In genomic region chr17:32795339-32795979, GRCh38 we compare ENCODE assay signal across 25 cellular contexts.
DNase-seq lines count a peak whose midpoint lies in the region; ATAC-seq and TF ChIP-seq lines count a peak whose summit lies in the region.
"Had no signal": no experiment of that assay in that cellular context is flagged by ENCODE, and none has a peak within 500 bp of the region (broad histone marks: within the 10 kb centered on the region; RNA-seq: fewer than 3 reads in every experiment).

No MANE protein-coding gene starts in this region.

- H3K36me3 Mint-ChIP-seq in WTC11, result no peaks in the 10 kb centered on the region
- H3K36me3 Mint-ChIP-seq: stimulated activated memory B cell treated with anti-CD40 and anti-IgM and Interleukin-4, amounts not matched to agents 10 μg/mL and 1 μg/mL and 100 μg/mL, for 72 hours had no signal

- no peaks in the 10 kb centered on the region for H3K4me1 ChIP-seq in Karpas-422 (ENCODE audit: low read length)

- H3K4me3 ChIP-seq in Karpas-422 (ENCODE audit: low read length), result no peak overlapping the region
- H3K4me3 ChIP-seq: BLaER1 treated with 17β-estradiol and CSF1 and Interleukin-3, amounts not matched to agents 10 nM and 100 nM; body of pancreas; heart left ventricle; lower lobe of right lung; upper lobe of left lung had no signal

- ATAC-seq in WTC11 (peak; percentile 69; the same call in 1 of the 2 replicates), GM21423 (IDR thresholded peaks at IDR 0.05; ENCODE audit: unreplicated experiment) (no peak)
- ATAC-seq: activated naive CD8-positive, alpha-beta T cell treated with anti-CD3 and anti-CD28 coated beads, Interleukin-2, amount 50 U/mL, for 24 hours; heart left ventricle; lower lobe of right lung; sciatic nerve; stimulated activated memory B cell treated with anti-CD40 and anti-IgM and Interleukin-4, amounts not matched to agents 10 μg/mL and 1 μg/mL and 100 μg/mL, for 72 hours had no signal

- no peaks in the 10 kb centered on the region for H3K9me2 ChIP-seq in Karpas-422 (replicated peaks; ENCODE audit: insufficient read depth, low read length)
- H3K9me2 ChIP-seq: SK-N-SH had no signal

- no peaks in the 10 kb centered on the region for H3K9me3 ChIP-seq in Karpas-422 (ENCODE audit: low read length)
- H3K9me3 ChIP-seq: BLaER1 treated with 17β-estradiol and CSF1 and Interleukin-3, amounts not matched to agents 10 nM and 100 nM; body of pancreas; heart left ventricle; lower lobe of right lung; SK-N-SH; upper lobe of left lung had no signal

- no peaks in the 10 kb centered on the region for H3K27me3 Mint-ChIP-seq in WTC11 (ENCODE audit: low read depth)
- H3K27me3 Mint-ChIP-seq: activated T-cell treated with anti-CD3 and anti-CD28 coated beads, Interleukin-2, amount 50 U/mL, for 24 hours; stimulated activated memory B cell treated with anti-CD40 and anti-IgM and Interleukin-4, amounts not matched to agents 10 μg/mL and 1 μg/mL and 100 μg/mL, for 72 hours had no signal

- no peaks in the 10 kb centered on the region for H3K36me3 ChIP-seq in Karpas-422 (ENCODE audit: insufficient read depth, low read length)
- H3K36me3 ChIP-seq: BLaER1 treated with 17β-estradiol and CSF1 and Interleukin-3, amounts not matched to agents 10 nM and 100 nM; heart left ventricle; lower lobe of right lung; upper lobe of left lung had no signal

- CTCF ChIA-PET in WTC11 (lab: Charles Lee), result interaction anchor here (1.0 to 4.3 kb wide), 6 partner anchors 11 to 146 kb away, joined by 3 to 34 read pairs (median 8); partner anchors contain the start of gene MYO1D

- H3K4me2 ChIP-seq in Karpas-422 (ENCODE audit: low read depth, low read length, poor library complexity, severe bottlenecking), result no peak overlapping the region
- H3K4me2 ChIP-seq: SK-N-SH had no signal

- peak overlapping the region; percentile 56; the same call in 1 of the 2 replicates for H2AFZ ChIP-seq in Karpas-422 (ENCODE audit: low read length)

- H3K4me3 Mint-ChIP-seq in WTC11, result no peak overlapping the region
- H3K4me3 Mint-ChIP-seq: activated CD4-positive, alpha-beta T cell treated with anti-CD3 and anti-CD28 coated beads, Interleukin-2, amount 10 ng/mL, durations not matched to agents 24 days and 14 days; activated naive CD8-positive, alpha-beta T cell treated with anti-CD3 and anti-CD28 coated beads, Interleukin-2, amount 50 U/mL, for 24 hours; activated T-cell treated with anti-CD3 and anti-CD28 coated beads, Interleukin-2, amount 50 U/mL, for 24 hours; stimulated activated memory B cell treated with anti-CD40 and anti-IgM and Interleukin-4, amounts not matched to agents 10 μg/mL and 1 μg/mL and 100 μg/mL, for 72 hours had no signal

- no peaks in the 10 kb centered on the region for H4K20me1 ChIP-seq in Karpas-422 (ENCODE audit: insufficient read depth, low read depth, low read length)
- H4K20me1 ChIP-seq: BLaER1 treated with 17β-estradiol and CSF1 and Interleukin-3, amounts not matched to agents 10 nM and 100 nM had no signal

- no peak overlapping the region for H3K27ac ChIP-seq in Karpas-422 (ENCODE audit: low read length)
- H3K27ac ChIP-seq: BLaER1 treated with 17β-estradiol and CSF1 and Interleukin-3, amounts not matched to agents 10 nM and 100 nM; body of pancreas; heart left ventricle; lower lobe of right lung; upper lobe of left lung; VCaP had no signal

- POLR2A ChIA-PET in WTC11 (lab: Charles Lee), result no interaction called here

- no peaks in the 10 kb centered on the region for H3K27me3 ChIP-seq in Karpas-422 (ENCODE audit: low read length)
- H3K27me3 ChIP-seq: BLaER1 treated with 17β-estradiol and CSF1 and Interleukin-3, amounts not matched to agents 10 nM and 100 nM; body of pancreas; heart left ventricle; upper lobe of left lung had no signal

- H3K79me2 ChIP-seq in Karpas-422 (ENCODE audit: low read length), result no peaks in the 10 kb centered on the region

- H3K27ac Mint-ChIP-seq in WTC11, result no peak overlapping the region
- H3K27ac Mint-ChIP-seq: activated CD4-positive, alpha-beta T cell treated with anti-CD3 and anti-CD28 coated beads, Interleukin-2, amount 10 ng/mL, durations not matched to agents 24 days and 14 days; activated naive CD8-positive, alpha-beta T cell treated with anti-CD3 and anti-CD28 coated beads, Interleukin-2, amount 50 U/mL, for 24 hours; activated T-cell treated with anti-CD3 and anti-CD28 coated beads, Interleukin-2, amount 50 U/mL, for 24 hours; stimulated activated memory B cell treated with anti-CD40 and anti-IgM and Interleukin-4, amounts not matched to agents 10 μg/mL and 1 μg/mL and 100 μg/mL, for 72 hours had no signal

- H3K4me1 Mint-ChIP-seq in WTC11, result peaks cover 18% of the 10 kb centered on the region
- H3K4me1 Mint-ChIP-seq: activated CD4-positive, alpha-beta T cell treated with anti-CD3 and anti-CD28 coated beads, Interleukin-2, amount 10 ng/mL, durations not matched to agents 24 days and 14 days; activated naive CD8-positive, alpha-beta T cell treated with anti-CD3 and anti-CD28 coated beads, Interleukin-2, amount 50 U/mL, for 24 hours; stimulated activated memory B cell treated with anti-CD40 and anti-IgM and Interleukin-4, amounts not matched to agents 10 μg/mL and 1 μg/mL and 100 μg/mL, for 72 hours had no signal

- H3K9ac ChIP-seq in Karpas-422 (ENCODE audit: low read length), result no peak overlapping the region
- H3K9ac ChIP-seq: BLaER1 treated with 17β-estradiol and CSF1 and Interleukin-3, amounts not matched to agents 10 nM and 100 nM; SK-N-SH had no signal

- no peak for TF ChIP-seq CTCF in WTC11 (IDR thresholded peaks at IDR 0.05)

- no peaks in the 10 kb centered on the region for H3K9me3 Mint-ChIP-seq in WTC11
- H3K9me3 Mint-ChIP-seq: activated CD4-positive, alpha-beta T cell treated with anti-CD3 and anti-CD28 coated beads, Interleukin-2, amount 10 ng/mL, durations not matched to agents 24 days and 14 days; activated naive CD8-positive, alpha-beta T cell treated with anti-CD3 and anti-CD28 coated beads, Interleukin-2, amount 50 U/mL, for 24 hours; activated T-cell treated with anti-CD3 and anti-CD28 coated beads, Interleukin-2, amount 50 U/mL, for 24 hours; stimulated activated memory B cell treated with anti-CD40 and anti-IgM and Interleukin-4, amounts not matched to agents 10 μg/mL and 1 μg/mL and 100 μg/mL, for 72 hours had no signal

- no peak for DNase-seq in Karpas-422
- no peak for DNase-seq in WTC11 (ENCODE audit: low spot score)
- DNase-seq in foreskin melanocyte, result peak; percentile 84
- DNase-seq in pulmonary artery endothelial cell (ENCODE audit: low read depth, low spot score), result peak; percentile 67
- no peak for DNase-seq in T-helper 2 cell
- DNase-seq in NK-92 (lab: John Stamatoyannopoulos, UW; ENCODE audit: unreplicated experiment), result no peak
- DNase-seq: activated CD4-positive, alpha-beta T cell treated with anti-CD3 and anti-CD28 coated beads, Interleukin-2, amount 10 ng/mL, durations not matched to agents 24 days and 14 days; activated gamma-delta T cell treated with Interleukin-2 at 50 U/mL for 16 hours; activated naive CD8-positive, alpha-beta T cell treated with anti-CD3 and anti-CD28 coated beads, Interleukin-2, amount 50 U/mL, for 24 hours; activated T-cell treated with anti-CD3 and anti-CD28 coated beads, Interleukin-2, amount 50 U/mL, for 24 hours; effector CD4-positive, alpha-beta T cell; heart left ventricle; lower lobe of right lung; NCI-H1417 treated with DMSO at 0.1 percent for 48 hours; NCI-H345; SK-N-SH; stimulated activated CD4-positive, alpha-beta T cell treated with anti-CD3 and anti-CD28 coated beads, Interleukin-4, amount 100 ng/mL, for 24 hours; substantia nigra; upper lobe of left lung had no signal

TF ChIP-seq in WTC11, 78 proteins besides CTCF, POLR2A, EP300 and RAD21 (continues in another document):
- TF ChIP-seq, protein P1, sequence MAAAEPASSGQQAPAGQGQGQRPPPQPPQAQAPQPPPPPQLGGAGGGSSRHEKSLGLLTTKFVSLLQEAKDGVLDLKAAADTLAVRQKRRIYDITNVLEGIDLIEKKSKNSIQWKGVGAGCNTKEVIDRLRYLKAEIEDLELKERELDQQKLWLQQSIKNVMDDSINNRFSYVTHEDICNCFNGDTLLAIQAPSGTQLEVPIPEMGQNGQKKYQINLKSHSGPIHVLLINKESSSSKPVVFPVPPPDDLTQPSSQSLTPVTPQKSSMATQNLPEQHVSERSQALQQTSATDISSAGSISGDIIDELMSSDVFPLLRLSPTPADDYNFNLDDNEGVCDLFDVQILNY (CRISPR knock-in tag; IDR thresholded peaks at IDR 0.05), result no peak
- TF ChIP-seq PRDM15 (CRISPR knock-in tag; IDR thresholded peaks at IDR 0.05), result no peak
- no peak for TF ChIP-seq ESRRA (CRISPR knock-in tag; IDR thresholded peaks at IDR 0.05; ENCODE audit: borderline replicate concordance)
- TF ChIP-seq SMAD4 (CRISPR knock-in tag; IDR thresholded peaks at IDR 0.05), result no peak
- peak; percentile 71 for TF ChIP-seq ZNF121 (CRISPR knock-in tag; IDR thresholded peaks at IDR 0.05)
- no peak for TF ChIP-seq SOX15 (CRISPR knock-in tag; IDR thresholded peaks at IDR 0.05)

Comparison
In these comparisons a context has a peak if more than half of its experiments do, and no peak if none do; other contexts are left out.
1. DNase-seq: peak in foreskin melanocyte (single experiment) and pulmonary artery endothelial cell (single experiment); none in Karpas-422 (single experiment), WTC11 (single experiment), T-helper 2 cell (0 of 5) and NK-92 (single experiment).